ENCODE assay signal across 12 cellular contexts in the genomic region with DNA sequence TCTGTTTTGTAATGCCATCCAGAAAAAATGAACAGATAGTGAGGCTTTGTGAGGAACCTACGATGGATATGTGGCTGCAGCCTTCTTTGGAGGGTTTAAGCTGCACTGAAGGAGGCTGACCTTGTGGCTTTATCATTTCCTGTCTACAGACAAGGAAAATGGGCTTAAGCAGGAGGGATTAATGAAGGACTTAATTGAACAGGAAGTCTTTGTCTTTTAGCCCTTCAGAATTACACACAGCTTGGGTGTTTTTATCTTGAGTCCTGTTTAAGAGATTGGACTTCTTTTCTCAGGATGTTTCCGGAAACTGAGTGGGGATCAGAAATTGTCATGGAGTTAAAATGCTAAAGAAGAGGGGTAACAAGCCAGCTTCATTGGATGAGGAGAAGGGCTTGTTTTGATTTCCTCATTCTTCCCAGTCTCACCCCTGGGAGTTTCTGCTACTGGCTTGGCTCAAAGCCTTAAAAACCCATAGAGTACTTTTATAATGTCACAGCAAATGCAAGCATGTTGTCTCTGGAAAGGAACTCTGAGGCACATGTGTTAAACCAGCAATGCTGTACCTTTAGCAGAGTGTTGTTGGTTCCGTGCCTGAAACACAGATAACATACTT.
DNase-seq lines count a peak whose midpoint lies in the region; ATAC-seq and TF ChIP-seq lines count a peak whose summit lies in the region.
"Had no signal": no experiment of that assay in that cellular context is flagged by ENCODE, and none has a peak within 500 bp of the region (broad histone marks: within the 10 kb centered on the region; RNA-seq: fewer than 3 reads in every experiment).

No MANE protein-coding gene starts in this region.

- H4K20me1 ChIP-seq in neural progenitor cell (ENCODE audit: low read depth), result peaks cover 84% of the 10 kb centered on the region

- peak overlapping the region; percentile 30 for H3K4me3 Mint-ChIP-seq in activated CD4-positive, alpha-beta T cell treated with anti-CD3 and anti-CD28 coated beads, Interleukin-2, amount 10 ng/mL, durations not matched to agents 7 days and 5 days
- H3K4me3 Mint-ChIP-seq in activated naive CD8-positive, alpha-beta T cell treated with anti-CD3 and anti-CD28 coated beads, Interleukin-2, amount 10 ng/mL, durations not matched to agents 7 days and 5 days, result peak overlapping the region; percentile 75
- peak overlapping the region; percentile 18 for H3K4me3 Mint-ChIP-seq in neural progenitor cell

- H3K27ac ChIP-seq in neural progenitor cell, result no peak overlapping the region
- H3K27ac ChIP-seq: cardiac muscle cell, transverse colon had no signal

- peaks cover 6% of the 10 kb centered on the region for H3K36me3 ChIP-seq in neural progenitor cell
- H3K36me3 ChIP-seq: cardiac muscle cell, transverse colon had no signal

- DNase-seq in activated CD4-positive, alpha-beta T cell treated with anti-CD3 and anti-CD28 coated beads, Interleukin-2, amount 10 ng/mL, durations not matched to agents 7 days and 5 days, result no peak
- no peak for DNase-seq in activated CD4-positive, alpha-beta T cell treated with anti-CD3 and anti-CD28 coated beads, Interleukin-2, amount 50 U/mL, for 48 hours
- peak; percentile 47 for DNase-seq in M059J (ENCODE audit: low read depth)
- DNase-seq in activated naive CD8-positive, alpha-beta T cell treated with anti-CD3 and anti-CD28 coated beads, Interleukin-2, amount 10 ng/mL, durations not matched to agents 7 days and 5 days, result no peak
- peak; percentile 68 for DNase-seq in neural progenitor cell (ENCODE audit: low spot score)
- no peak for DNase-seq in NCI-H446 treated with DMSO at 0.1 percent for 48 hours (lab: John Stamatoyannopoulos, UW)
- DNase-seq in dermis blood vessel endothelial cell, result no peak
- DNase-seq: NCI-H2029, transverse colon had no signal

- peak overlapping the region; percentile 59 for H3K4me2 ChIP-seq in neural progenitor cell

- no peak overlapping the region for H2AFZ ChIP-seq in neural progenitor cell (replicated peaks)

- peaks cover 6% of the 10 kb centered on the region for H3K9me3 Mint-ChIP-seq in activated CD4-positive, alpha-beta T cell treated with anti-CD3 and anti-CD28 coated beads, Interleukin-2, amount 10 ng/mL, durations not matched to agents 7 days and 5 days
- H3K9me3 Mint-ChIP-seq in activated naive CD8-positive, alpha-beta T cell treated with anti-CD3 and anti-CD28 coated beads, Interleukin-2, amount 10 ng/mL, durations not matched to agents 7 days and 5 days, result no peaks in the 10 kb centered on the region
- H3K9me3 Mint-ChIP-seq in neural progenitor cell, result peaks cover 10% of the 10 kb centered on the region

- no peak for TF ChIP-seq CTCF in neural progenitor cell (IDR thresholded peaks at IDR 0.05)

- H3K27me3 ChIP-seq in neural progenitor cell, result no peaks in the 10 kb centered on the region
- H3K27me3 ChIP-seq: cardiac muscle cell, transverse colon had no signal

- peaks cover 99% of the 10 kb centered on the region for H3K79me2 ChIP-seq in neural progenitor cell (ENCODE audit: low read depth)

- peaks cover 87% of the 10 kb centered on the region for H3K4me1 Mint-ChIP-seq in activated CD4-positive, alpha-beta T cell treated with anti-CD3 and anti-CD28 coated beads, Interleukin-2, amount 10 ng/mL, durations not matched to agents 7 days and 5 days
- peaks cover 73% of the 10 kb centered on the region for H3K4me1 Mint-ChIP-seq in activated naive CD8-positive, alpha-beta T cell treated with anti-CD3 and anti-CD28 coated beads, Interleukin-2, amount 10 ng/mL, durations not matched to agents 7 days and 5 days
- H3K4me1 Mint-ChIP-seq in neural progenitor cell, result peaks cover 75% of the 10 kb centered on the region

- POLR2A ChIA-PET in activated CD4-positive, alpha-beta T cell treated with anti-CD3 and anti-CD28 coated beads, Interleukin-2, amount 10 ng/mL, durations not matched to agents 7 days and 5 days (lab: Charles Lee), result no interaction called here
- POLR2A ChIA-PET in activated naive CD8-positive, alpha-beta T cell treated with anti-CD3 and anti-CD28 coated beads, Interleukin-2, amount 10 ng/mL, durations not matched to agents 7 days and 5 days (lab: Charles Lee), result interaction anchor here (0.7 to 2.1 kb wide), 7 partner anchors 17 to 194 kb away, joined by 3 to 10 read pairs (median 5); a partner anchor contains a TSS

- CTCF ChIA-PET in activated CD4-positive, alpha-beta T cell treated with anti-CD3 and anti-CD28 coated beads, Interleukin-2, amount 10 ng/mL, durations not matched to agents 7 days and 5 days (lab: Charles Lee), result interaction anchor here (0.6 to 1.4 kb wide), 4 partner anchors 10 to 259 kb away, joined by 3 to 5 read pairs (median 4); no protein-coding TSS in a partner anchor

- peaks cover 32% of the 10 kb centered on the region for H3K36me3 Mint-ChIP-seq in activated CD4-positive, alpha-beta T cell treated with anti-CD3 and anti-CD28 coated beads, Interleukin-2, amount 10 ng/mL, durations not matched to agents 7 days and 5 days (ENCODE audit: low read depth)
- H3K36me3 Mint-ChIP-seq in activated naive CD8-positive, alpha-beta T cell treated with anti-CD3 and anti-CD28 coated beads, Interleukin-2, amount 10 ng/mL, durations not matched to agents 7 days and 5 days, result peaks cover 16% of the 10 kb centered on the region
- H3K36me3 Mint-ChIP-seq in neural progenitor cell, result peaks cover 13% of the 10 kb centered on the region

- ATAC-seq in activated naive CD8-positive, alpha-beta T cell treated with anti-CD3 and anti-CD28 coated beads, Interleukin-2, amount 10 ng/mL, durations not matched to agents 7 days and 5 days (ENCODE audit: low read depth), result peak; percentile 12
- no peak for ATAC-seq in GM18868 (IDR thresholded peaks at IDR 0.05; ENCODE audit: unreplicated experiment)

- no peak overlapping the region for H3K9ac ChIP-seq in neural progenitor cell

- peaks cover 74% of the 10 kb centered on the region for H3K4me1 ChIP-seq in neural progenitor cell

- H3F3A ChIP-seq in neural progenitor cell (ENCODE audit: low read depth), result peaks cover 17% of the 10 kb centered on the region

- H3K27me3 Mint-ChIP-seq in activated CD4-positive, alpha-beta T cell treated with anti-CD3 and anti-CD28 coated beads, Interleukin-2, amount 10 ng/mL, durations not matched to agents 7 days and 5 days, result no peaks in the 10 kb centered on the region
- no peaks in the 10 kb centered on the region for H3K27me3 Mint-ChIP-seq in activated naive CD8-positive, alpha-beta T cell treated with anti-CD3 and anti-CD28 coated beads, Interleukin-2, amount 10 ng/mL, durations not matched to agents 7 days and 5 days
- H3K27me3 Mint-ChIP-seq in neural progenitor cell (ENCODE audit: insufficient read depth, low read depth), result peaks cover 5% of the 10 kb centered on the region
- H3K27me3 Mint-ChIP-seq: progenitor cell of endocrine pancreas had no signal

- H3K27ac Mint-ChIP-seq in activated CD4-positive, alpha-beta T cell treated with anti-CD3 and anti-CD28 coated beads, Interleukin-2, amount 10 ng/mL, durations not matched to agents 7 days and 5 days, result peak overlapping the region; percentile 85
- H3K27ac Mint-ChIP-seq in activated naive CD8-positive, alpha-beta T cell treated with anti-CD3 and anti-CD28 coated beads, Interleukin-2, amount 10 ng/mL, durations not matched to agents 7 days and 5 days, result peak overlapping the region; percentile 91
- peak overlapping the region; percentile 4 for H3K27ac Mint-ChIP-seq in neural progenitor cell
- H3K27ac Mint-ChIP-seq: progenitor cell of endocrine pancreas had no signal

- no peaks in the 10 kb centered on the region for H3K9me3 ChIP-seq in neural progenitor cell (ENCODE audit: low read depth)
- H3K9me3 ChIP-seq: transverse colon had no signal

- no peak overlapping the region for H3K4me3 ChIP-seq in neural progenitor cell
- H3K4me3 ChIP-seq: cardiac muscle cell, transverse colon had no signal

Comparison
In these comparisons a context has a peak if more than half of its experiments do, and no peak if none do; other contexts are left out.
1. DNase-seq: peak in M059J (single experiment) and neural progenitor cell (single experiment); none in activated CD4-positive, alpha-beta T cell treated with anti-CD3 and anti-CD28 coated beads, Interleukin-2, amount 10 ng/mL, durations not matched to agents 7 days and 5 days (single experiment), activated CD4-positive, alpha-beta T cell treated with anti-CD3 and anti-CD28 coated beads, Interleukin-2, amount 50 U/mL, for 48 hours (0 of 2), activated naive CD8-positive, alpha-beta T cell treated with anti-CD3 and anti-CD28 coated beads, Interleukin-2, amount 10 ng/mL, durations not matched to agents 7 days and 5 days (single experiment), NCI-H446 treated with DMSO at 0.1 percent for 48 hours (single experiment) and dermis blood vessel endothelial cell (single experiment).
2. H3K27ac Mint-ChIP-seq: peak in every context shown above with its lines; median percentile 91 in activated naive CD8-positive, alpha-beta T cell treated with anti-CD3 and anti-CD28 coated beads, Interleukin-2, amount 10 ng/mL, durations not matched to agents 7 days and 5 days; 85 in activated CD4-positive, alpha-beta T cell treated with anti-CD3 and anti-CD28 coated beads, Interleukin-2, amount 10 ng/mL, durations not matched to agents 7 days and 5 days; 4 in neural progenitor cell.
3. H3K4me3 Mint-ChIP-seq: peak in every context shown above with its lines; median percentile 75 in activated naive CD8-positive, alpha-beta T cell treated with anti-CD3 and anti-CD28 coated beads, Interleukin-2, amount 10 ng/mL, durations not matched to agents 7 days and 5 days; 30 in activated CD4-positive, alpha-beta T cell treated with anti-CD3 and anti-CD28 coated beads, Interleukin-2, amount 10 ng/mL, durations not matched to agents 7 days and 5 days; 18 in neural progenitor cell.